17 cellular contexts compared by ENCODE assay signal in genomic region chr9:129553277-129553676, GRCh38.
"Had no signal": no experiment of that assay in that cellular context is flagged by ENCODE, and none has a peak within 500 bp of the region (broad histone marks: within the 10 kb centered on the region; RNA-seq: fewer than 3 reads in every experiment).

No MANE protein-coding gene starts in this region.

- H3K36me3 Mint-ChIP-seq: activated CD4-positive, alpha-beta memory T cell treated with anti-CD3 and anti-CD28 coated beads for 36 hours; memory B cell; T-cell had no signal

- H3K27ac ChIP-seq: body of pancreas, colonic mucosa, gastrocnemius medialis, left ventricle myocardium inferior, tibial artery had no signal

- H3K27ac Mint-ChIP-seq: activated B cell treated with CpG ODN at 0.5 μM for 24 hours; activated CD4-positive, alpha-beta memory T cell treated with anti-CD3 and anti-CD28 coated beads for 36 hours; memory B cell; naive thymus-derived CD4-positive, alpha-beta T cell; T-cell had no signal

- H3K27me3 ChIP-seq: body of pancreas, tibial artery had no signal

- H3K4me3 Mint-ChIP-seq: activated B cell treated with CpG ODN at 0.5 μM for 24 hours; activated CD4-positive, alpha-beta memory T cell treated with anti-CD3 and anti-CD28 coated beads for 36 hours; memory B cell; naive thymus-derived CD4-positive, alpha-beta T cell; T-cell had no signal

- H3K9me3 ChIP-seq: body of pancreas, colonic mucosa, gastrocnemius medialis, left ventricle myocardium inferior, tibial artery had no signal

- FAIRE-seq: urothelium cell line had no signal

- DNase-seq: activated B cell treated with CpG ODN at 0.5 μM for 24 hours; activated CD4-positive, alpha-beta memory T cell treated with anti-CD3 and anti-CD28 coated beads for 36 hours; activated CD4-positive, alpha-beta T cell treated with anti-CD3 and anti-CD28 coated beads for 4 hours; activated naive CD4-positive, alpha-beta T cell treated with Interleukin-2 at 50 U/mL for 16 hours; body of pancreas; central memory CD4-positive, alpha-beta T cell; colonic mucosa; gastrocnemius medialis; left ventricle myocardium inferior; naive thymus-derived CD4-positive, alpha-beta T cell; nucleus accumbens; stimulated activated CD4-positive, alpha-beta T cell treated with anti-CD3 and anti-CD28 coated beads, Interleukin-2, amount 100 ng/mL, for 24 hours; stimulated activated naive CD4-positive, alpha-beta T cell treated with Interleukin-2 at 50 U/mL for 16 hours; T-cell; tibial artery had no signal

- ATAC-seq: body of pancreas; gastrocnemius medialis; naive thymus-derived CD4-positive, alpha-beta T cell; T-cell had no signal

- H3K4me3 ChIP-seq: body of pancreas, colonic mucosa, gastrocnemius medialis, left ventricle myocardium inferior, tibial artery had no signal

- H3K36me3 ChIP-seq: colonic mucosa, gastrocnemius medialis, left ventricle myocardium inferior, tibial artery had no signal

- H3K9me3 Mint-ChIP-seq: activated B cell treated with CpG ODN at 0.5 μM for 24 hours; activated CD4-positive, alpha-beta memory T cell treated with anti-CD3 and anti-CD28 coated beads for 36 hours; memory B cell; T-cell had no signal
